17 cellular contexts compared by ENCODE assay signal in genomic region chr10:21314234-21314633, GRCh38.
DNase-seq lines count a peak whose midpoint lies in the region; FAIRE-seq and TF ChIP-seq lines count a peak whose summit lies in the region.
"Had no signal": no experiment of that assay in that cellular context is flagged by ENCODE, and none has a peak within 500 bp of the region (broad histone marks: within the 10 kb centered on the region; RNA-seq: fewer than 3 reads in every experiment).

No MANE protein-coding gene starts in this region.

- H3K9me3 Mint-ChIP-seq in MCF 10A (ENCODE audit: unreplicated experiment) (no peaks in the 10 kb centered on the region), astrocyte (ENCODE audit: unreplicated experiment) (no peaks in the 10 kb centered on the region)
- H3K9me3 Mint-ChIP-seq: activated CD4-positive, alpha-beta memory T cell treated with anti-CD3 and anti-CD28 coated beads for 36 hours had no signal

- no peaks in the 10 kb centered on the region for H3K27me3 ChIP-seq in breast epithelium
- no peaks in the 10 kb centered on the region for H3K27me3 ChIP-seq in astrocyte (ENCODE audit: insufficient read depth, low read length)
- no peaks in the 10 kb centered on the region for H3K27me3 ChIP-seq in testis

- H3K4me3 ChIP-seq in breast epithelium, result no peak overlapping the region
- H3K4me3 ChIP-seq in astrocyte (ENCODE audit: insufficient read depth, low read depth, low read length), result no peak overlapping the region
- no peak overlapping the region for H3K4me3 ChIP-seq in testis
- H3K4me3 ChIP-seq: PC-9 had no signal

- H3K27ac Mint-ChIP-seq in MCF 10A (ENCODE audit: low read depth, unreplicated experiment) (peak overlapping the region; percentile 61), astrocyte (ENCODE audit: unreplicated experiment) (peak overlapping the region; percentile 78)
- H3K27ac Mint-ChIP-seq: activated CD4-positive, alpha-beta memory T cell treated with anti-CD3 and anti-CD28 coated beads for 36 hours; naive B cell had no signal

- H2AFZ ChIP-seq in astrocyte (ENCODE audit: low read depth, low read length), result peak overlapping the region; percentile 67
- H2AFZ ChIP-seq: PC-9 had no signal

- H3K4me2 ChIP-seq in astrocyte (ENCODE audit: low read length), result peak overlapping the region; percentile 66
- H3K4me2 ChIP-seq: PC-9 had no signal

- no peak for TF ChIP-seq POLR2A in breast epithelium (IDR thresholded peaks at IDR 0.05)
- TF ChIP-seq POLR2A in testis (IDR thresholded peaks at IDR 0.05), result no peak

- intact Hi-C loops in MCF 10A (cut with micrococcal nuclease), result no loop called here
- intact Hi-C loops in breast epithelium (cut with DNase I; ENCODE audit: low total_unique reads), result no loop called here
- intact Hi-C loops in testis (cut with DNase I; ENCODE audit: low total_unique reads), result no loop called here

- H4K20me1 ChIP-seq in astrocyte (ENCODE audit: insufficient read depth, low read length), result no peaks in the 10 kb centered on the region

- CTCF ChIA-PET in MCF 10A (lab: Yijun Ruan, JAX), result interaction anchor here (1.1 to 1.4 kb wide), 3 partner anchors 21 to 35 kb away, joined by 3 to 7 read pairs (median 6); no protein-coding TSS in a partner anchor

- H3K4me1 ChIP-seq in breast epithelium (peaks cover 0 to 2% of the 10 kb centered on the region in 2 donors), astrocyte (ENCODE audit: insufficient read depth, low read length) (peaks cover 31% of the 10 kb centered on the region), testis (peaks cover 39% of the 10 kb centered on the region)

- no peaks in the 10 kb centered on the region for H3K27me3 Mint-ChIP-seq in MCF 10A (ENCODE audit: insufficient read depth, unreplicated experiment)
- H3K27me3 Mint-ChIP-seq in astrocyte (ENCODE audit: low read depth, unreplicated experiment), result no peaks in the 10 kb centered on the region
- H3K27me3 Mint-ChIP-seq: activated CD4-positive, alpha-beta memory T cell treated with anti-CD3 and anti-CD28 coated beads for 36 hours had no signal

- H3K9ac ChIP-seq in astrocyte (ENCODE audit: low read length), result peak overlapping the region; percentile 25

- no peaks in the 10 kb centered on the region for H3K36me3 Mint-ChIP-seq in MCF 10A (ENCODE audit: insufficient read depth, unreplicated experiment)
- H3K36me3 Mint-ChIP-seq in astrocyte (ENCODE audit: low read depth, unreplicated experiment), result no peaks in the 10 kb centered on the region
- H3K36me3 Mint-ChIP-seq: activated CD4-positive, alpha-beta memory T cell treated with anti-CD3 and anti-CD28 coated beads for 36 hours; naive B cell had no signal

- TF ChIP-seq CTCF in MCF 10A (IDR thresholded peaks at IDR 0.05; ENCODE audit: unreplicated experiment) (no peak), breast epithelium (IDR thresholded peaks at IDR 0.05) (no peak), astrocyte (IDR thresholded peaks at IDR 0.05; ENCODE audit: insufficient read depth, low read depth, low read length) (no peak), testis (IDR thresholded peaks at IDR 0.05) (no peak)

- no peak for FAIRE-seq in astrocyte (lab: Jason Lieb, UNC)
- FAIRE-seq: bronchial epithelial cell, small intestine had no signal

- H3K9me3 ChIP-seq in breast epithelium (no peaks in the 10 kb centered on the region), astrocyte (ENCODE audit: insufficient read depth, low read depth, low read length) (no peaks in the 10 kb centered on the region), testis (no peaks in the 10 kb centered on the region)

- BruUV-seq in MCF 10A (replicated peaks; lab: Mats Ljungman, UMichigan), result no TSS peak

- H3K27ac ChIP-seq in breast epithelium (peak overlapping the region in 1 of 2 donors; percentile 50), astrocyte (ENCODE audit: low read depth, low read length) (no peak overlapping the region), testis (peak overlapping the region; percentile 55 to 82)
- H3K27ac ChIP-seq: PC-9 had no signal

- DNase-seq in MCF 10A (ENCODE audit: unreplicated experiment) (no peak), breast epithelium (ENCODE audit: low spot score in 2 of 2) (no peak), astrocyte (ENCODE audit: low read depth) (peak; percentile 66), islet precursor cell (peak; percentile 57), testis (no peak), NCI-H2227 treated with DMSO at 0.1 percent for 48 hours (lab: John Stamatoyannopoulos, UW) (no peak), glomerular visceral epithelial cell (ENCODE audit: extremely low spot score) (no peak), AG08396 (ENCODE audit: low spot score) (no peak)
- DNase-seq: activated CD4-positive, alpha-beta memory T cell treated with anti-CD3 and anti-CD28 coated beads for 36 hours; activated effector memory CD4-positive, alpha-beta T cell treated with anti-CD3 and anti-CD28 coated beads, Interleukin-2, amount 50 U/mL, for 16 hours; Calu3; erythroblast; naive B cell; NCI-H2171; PC-9; small intestine had no signal

- H3K79me2 ChIP-seq in astrocyte (ENCODE audit: insufficient read depth, low read length), result no peaks in the 10 kb centered on the region

- no peak overlapping the region for H3K4me3 Mint-ChIP-seq in MCF 10A (ENCODE audit: unreplicated experiment)
- H3K4me3 Mint-ChIP-seq in astrocyte (ENCODE audit: unreplicated experiment), result no peak overlapping the region
- H3K4me3 Mint-ChIP-seq: activated CD4-positive, alpha-beta memory T cell treated with anti-CD3 and anti-CD28 coated beads for 36 hours; naive B cell had no signal

- peaks cover 31% of the 10 kb centered on the region for H3K4me1 Mint-ChIP-seq in MCF 10A (ENCODE audit: insufficient read depth, unreplicated experiment)
- H3K4me1 Mint-ChIP-seq in astrocyte (ENCODE audit: low read depth, unreplicated experiment), result peaks cover 46% of the 10 kb centered on the region
- H3K4me1 Mint-ChIP-seq: naive B cell had no signal

- POLR2A ChIA-PET in MCF 10A (lab: Yijun Ruan, JAX), result interaction anchor here (0.6 to 3.3 kb wide), 6 partner anchors 16 to 63 kb away, joined by 3 to 19 read pairs (median 5); no protein-coding TSS in a partner anchor

- 26 to 28% methylated on average over 7 of the region's 7 CpGs for WGBS in testis, 2 donors

- H3K36me3 ChIP-seq in breast epithelium (no peaks in the 10 kb centered on the region), astrocyte (ENCODE audit: insufficient read depth, low read length) (no peaks in the 10 kb centered on the region), testis (ENCODE audit: low read depth, missing control alignments) (no peaks in the 10 kb centered on the region)

Comparison
In these comparisons a context has a peak if more than half of its experiments do, and no peak if none do; other contexts are left out.
1. DNase-seq: peak in astrocyte (single experiment) and islet precursor cell (single experiment); none in MCF 10A (single experiment), breast epithelium (0 of 2), testis (single experiment), NCI-H2227 treated with DMSO at 0.1 percent for 48 hours (single experiment), glomerular visceral epithelial cell (single experiment) and AG08396 (single experiment).